In genomic region chr2:157302492-157303099, GRCh38 we compare ENCODE assay signal across 8 cellular contexts. TPM values are rescaled to one million over a fixed set of nuclear protein-coding genes. Genes with fewer than 3 reads are reported as not detected.
DNase-seq lines count a peak whose midpoint lies in the region; ATAC-seq, FAIRE-seq and TF ChIP-seq lines count a peak whose summit lies in the region.

No MANE protein-coding gene starts in this region.

- H3K27me3 ChIP-seq in Peyer's patch (no peaks in the 10 kb centered on the region), breast epithelium (no peaks in the 10 kb centered on the region)

- H3K9me3 ChIP-seq in Peyer's patch: no peaks in the 10 kb centered on the region
- H3K9me3 ChIP-seq in breast epithelium: no peaks in the 10 kb centered on the region

- DNase-seq in activated naive CD4-positive, alpha-beta T cell treated with Interleukin-2 at 50 U/mL for 16 hours: peak; percentile 12
- DNase-seq in activated naive CD4-positive, alpha-beta T cell treated with anti-CD3 and anti-CD28 coated beads, Interleukin-2, amount 50 U/mL, for 16 hours: no peak
- peak; percentile 23 for DNase-seq in HuH-7 (ENCODE audit: low spot score)
- no peak for DNase-seq in Peyer's patch
- DNase-seq in breast epithelium (ENCODE audit: low spot score in 2 of 2): no peak

- peak; percentile 86 for ATAC-seq in GM21619 (IDR thresholded peaks at IDR 0.05; ENCODE audit: unreplicated experiment)
- ATAC-seq in stimulated activated memory B cell treated with anti-CD40 and anti-IgM and Interleukin-4, amounts not matched to agents 10 μg/mL and 1 μg/mL and 100 μg/mL, for 72 hours: peak; percentile 68

- no peak overlapping the region for H3K27ac Mint-ChIP-seq in stimulated activated memory B cell treated with anti-CD40 and anti-IgM and Interleukin-4, amounts not matched to agents 10 μg/mL and 1 μg/mL and 100 μg/mL, for 72 hours

- TF ChIP-seq POLR2A in Peyer's patch (IDR thresholded peaks at IDR 0.05) (no peak), breast epithelium (IDR thresholded peaks at IDR 0.05) (no peak)

- peak; percentile 97 for FAIRE-seq in islet of Langerhans (lab: Jason Lieb, UNC)

- H3K4me3 ChIP-seq in Peyer's patch (no peak overlapping the region), breast epithelium (no peak overlapping the region)

- peaks cover 3% of the 10 kb centered on the region for H3K27me3 Mint-ChIP-seq in stimulated activated memory B cell treated with anti-CD40 and anti-IgM and Interleukin-4, amounts not matched to agents 10 μg/mL and 1 μg/mL and 100 μg/mL, for 72 hours

- H3K27ac ChIP-seq in Peyer's patch: no peak overlapping the region
- H3K27ac ChIP-seq in breast epithelium: no peak overlapping the region

- H3K4me3 Mint-ChIP-seq in stimulated activated memory B cell treated with anti-CD40 and anti-IgM and Interleukin-4, amounts not matched to agents 10 μg/mL and 1 μg/mL and 100 μg/mL, for 72 hours: no peak overlapping the region

- no peaks in the 10 kb centered on the region for H3K36me3 ChIP-seq in Peyer's patch
- H3K36me3 ChIP-seq in breast epithelium: no peaks in the 10 kb centered on the region

- TF ChIP-seq CTCF in Peyer's patch (IDR thresholded peaks at IDR 0.05) (peak; percentile 59 to 81 (median 72)), breast epithelium (IDR thresholded peaks at IDR 0.05) (peak; percentile 8 to 59 (median 50))

- H3K36me3 Mint-ChIP-seq in stimulated activated memory B cell treated with anti-CD40 and anti-IgM and Interleukin-4, amounts not matched to agents 10 μg/mL and 1 μg/mL and 100 μg/mL, for 72 hours: no peaks in the 10 kb centered on the region

- H3K4me1 Mint-ChIP-seq in stimulated activated memory B cell treated with anti-CD40 and anti-IgM and Interleukin-4, amounts not matched to agents 10 μg/mL and 1 μg/mL and 100 μg/mL, for 72 hours: no peaks in the 10 kb centered on the region

- intact Hi-C loops in breast epithelium (cut with DNase I; ENCODE audit: low total_unique reads): no loop called here

- H3K4me1 ChIP-seq in Peyer's patch (no peaks in the 10 kb centered on the region), breast epithelium (no peaks in the 10 kb centered on the region)

- H3K9me3 Mint-ChIP-seq in stimulated activated memory B cell treated with anti-CD40 and anti-IgM and Interleukin-4, amounts not matched to agents 10 μg/mL and 1 μg/mL and 100 μg/mL, for 72 hours: no peaks in the 10 kb centered on the region

RNA-seq across cellular contexts. Expression of gene ERMN, which starts 23.0 kb away (rescaled TPM):
- 1 to 10 TPM in 1 of 4 donors, under 1 TPM in 3; 0.38 to 5.0 (median 0.55) TPM for total RNA-seq in Peyer's patch
- 1 to 10 TPM; 1.4 to 2.2 (median 1.6) TPM for total RNA-seq in breast epithelium

RNA-seq across cellular contexts. Expression of gene GALNT5, which starts 45.1 kb away (rescaled TPM):
- total RNA-seq in Peyer's patch: 10 to 100 TPM in 2 of 4 donors, 1 to 10 TPM in 2; 6.6 to 20.1 (median 9.2) TPM
- 1 to 10 TPM in 2 of 3 donors, under 1 TPM in 1; 0.16 to 2.0 (median 1.6) TPM for total RNA-seq in breast epithelium

Comparison
In these comparisons a context has a peak if more than half of its experiments do, and no peak if none do; other contexts are left out.
1. DNase-seq: peak in activated naive CD4-positive, alpha-beta T cell treated with Interleukin-2 at 50 U/mL for 16 hours (single experiment) and HuH-7 (single experiment); none in activated naive CD4-positive, alpha-beta T cell treated with anti-CD3 and anti-CD28 coated beads, Interleukin-2, amount 50 U/mL, for 16 hours (single experiment), Peyer's patch (0 of 3) and breast epithelium (0 of 2).